In genomic region chr9:37984672-37985611, GRCh38 we compare ENCODE assay signal across 9 cellular contexts.
DNase-seq lines count a peak whose midpoint lies in the region; ATAC-seq and TF ChIP-seq lines count a peak whose summit lies in the region.
"Had no signal": no experiment of that assay in that cellular context is flagged by ENCODE, and none has a peak within 500 bp of the region (broad histone marks: within the 10 kb centered on the region; RNA-seq: fewer than 3 reads in every experiment).

No MANE protein-coding gene starts in this region.

- ATAC-seq in HG03139 (IDR thresholded peaks at IDR 0.05; ENCODE audit: unreplicated experiment) (no peak), GM18505 (IDR thresholded peaks at IDR 0.05; ENCODE audit: unreplicated experiment) (no peak)

- peaks cover 6% of the 10 kb centered on the region for H3K79me1 ChIP-seq in mesenchymal stem cell (replicated peaks; ENCODE audit: low read length, poor library complexity, severe bottlenecking)

- H2AFZ ChIP-seq in mesenchymal stem cell (ENCODE audit: low read depth, low read length) = no peak overlapping the region

- no peak overlapping the region for H2BK15ac ChIP-seq in mesenchymal stem cell (ENCODE audit: low read depth, poor library complexity, severe bottlenecking)

- peak overlapping the region; percentile 19 to 86 for H3K18ac ChIP-seq in mesenchymal stem cell (ENCODE audit: low read depth in 1 of 2, low read length in 2 of 2)

- H3K14ac ChIP-seq in mesenchymal stem cell (ENCODE audit: low read length in 2 of 2) = peak overlapping the region in 1 of 2 experiments; percentile 84

- peaks cover 0 to 48% of the 10 kb centered on the region in 2 experiments for H3K36me3 ChIP-seq in mesenchymal stem cell (ENCODE audit: control insufficient read depth in 1 of 2, insufficient read depth in 2 of 2, low read depth in 1 of 2, low read length in 2 of 2)

- DNase-seq in GM04503 (ENCODE audit: low read depth) (peak; percentile 39), NCI-H2171 treated with DMSO at 0.1 percent for 48 hours (lab: John Stamatoyannopoulos, UW) (peak; percentile 84), caudate nucleus (lab: John Stamatoyannopoulos, UW) (peak in 7 of 61 donors; percentile 26 to 42 (median 30)), mesenchymal stem cell (peak; percentile 82), GM10266 (ENCODE audit: extremely low spot score) (no peak), GM19240 (ENCODE audit: insufficient read length, low spot score) (no peak)
- DNase-seq: stimulated activated naive CD4-positive, alpha-beta T cell treated with Interleukin-2 at 50 U/mL for 16 hours had no signal

- no peak overlapping the region for H2BK5ac ChIP-seq in mesenchymal stem cell (ENCODE audit: low read depth, low read length, poor library complexity, severe bottlenecking)

- peak overlapping the region in 1 of 2 experiments; percentile 40 for H3K23ac ChIP-seq in mesenchymal stem cell (ENCODE audit: low read length in 2 of 2)

- 75% methylated on average over 25 of the region's 26 CpGs for WGBS in mesenchymal stem cell

- no peaks in the 10 kb centered on the region for H3K9me3 ChIP-seq in mesenchymal stem cell (ENCODE audit: control insufficient read depth, low read length)

- H2BK120ac ChIP-seq in mesenchymal stem cell (ENCODE audit: low read depth, low read length) = no peak overlapping the region

- TF ChIP-seq POLR2A in GM18505 (IDR thresholded peaks at IDR 0.05; ENCODE audit: borderline replicate concordance, extremely low read depth, insufficient read depth, insufficient read length) = no peak

- peaks cover 40% of the 10 kb centered on the region for H3K4me1 ChIP-seq in mesenchymal stem cell (ENCODE audit: control insufficient read depth, insufficient read depth, low read depth, low read length)

- peak overlapping the region; percentile 21 for H4K8ac ChIP-seq in mesenchymal stem cell (ENCODE audit: low read length)

- TF ChIP-seq CTCF in GM10266 (IDR thresholded peaks at IDR 0.05; ENCODE audit: control insufficient read depth, insufficient read depth, low read depth, missing control alignments) = no peak

- H3K4me3 ChIP-seq in mesenchymal stem cell (ENCODE audit: insufficient read depth in 1 of 2, low read depth in 1 of 2, low read length in 2 of 2) = no peak overlapping the region

- no peak overlapping the region for H3K4me2 ChIP-seq in mesenchymal stem cell (ENCODE audit: low read length, poor library complexity, severe bottlenecking)

- peak overlapping the region; percentile 27 to 71 for H3K4ac ChIP-seq in mesenchymal stem cell (ENCODE audit: low read depth in 1 of 2, low read length in 2 of 2)

- peak overlapping the region; percentile 65 for H4K91ac ChIP-seq in mesenchymal stem cell (ENCODE audit: low read length)

- peak overlapping the region; percentile 86 for H3K27ac ChIP-seq in caudate nucleus (ENCODE audit: low read depth, low read length)
- H3K27ac ChIP-seq in mesenchymal stem cell (ENCODE audit: low read length, poor library complexity, severe bottlenecking) = peak overlapping the region; percentile 10

- peak overlapping the region; percentile 12 to 45 for H2BK12ac ChIP-seq in mesenchymal stem cell (ENCODE audit: low read length in 2 of 2)

- no peaks in the 10 kb centered on the region for H3K27me3 ChIP-seq in mesenchymal stem cell (ENCODE audit: control insufficient read depth in 1 of 2, insufficient read depth in 1 of 2, low read length in 2 of 2)

- no peak overlapping the region for H2AK5ac ChIP-seq in mesenchymal stem cell (ENCODE audit: low read length, severe bottlenecking)

- peak overlapping the region; percentile 18 for H3K9ac ChIP-seq in mesenchymal stem cell (ENCODE audit: low read length)

Comparison
In these comparisons a context has a peak if more than half of its experiments do, and no peak if none do; other contexts are left out.
1. DNase-seq: peak in GM04503 (single experiment), NCI-H2171 treated with DMSO at 0.1 percent for 48 hours (single experiment) and mesenchymal stem cell (single experiment); none in GM10266 (single experiment) and GM19240 (single experiment).